ENCODE assay signal across 8 cellular contexts in the genomic region with DNA sequence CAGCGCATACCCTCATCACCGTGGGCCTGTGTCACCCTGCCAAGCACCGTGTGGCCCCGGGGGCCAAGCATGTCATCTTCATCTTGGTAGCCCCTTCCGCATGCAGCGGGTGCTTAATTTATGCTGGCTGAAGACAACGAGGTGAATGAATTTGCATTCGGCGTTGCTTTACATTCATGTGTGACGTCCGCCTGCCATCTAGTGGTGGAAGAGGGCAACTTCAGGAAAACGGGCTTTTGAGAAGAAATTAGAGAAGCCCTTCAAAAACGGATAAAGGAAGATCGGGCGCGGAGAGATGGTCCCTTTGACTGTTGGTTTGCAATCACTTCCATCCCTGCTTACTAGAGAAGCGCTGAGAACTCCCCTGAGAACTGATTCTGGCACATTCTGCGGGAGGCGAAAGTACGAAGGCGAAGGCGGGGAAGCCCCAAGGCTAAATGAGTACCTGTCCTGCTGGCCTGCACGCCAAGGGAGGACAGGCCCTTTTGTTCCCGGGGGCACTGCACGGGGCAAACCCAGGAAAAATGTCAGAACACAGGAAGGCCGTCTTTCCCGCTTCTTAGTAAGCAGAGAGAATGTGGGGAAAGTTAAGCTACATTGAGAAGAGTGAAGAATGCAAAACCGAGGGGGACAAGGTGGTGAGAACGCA.
DNase-seq lines count a peak whose midpoint lies in the region; ATAC-seq and TF ChIP-seq lines count a peak whose summit lies in the region.

No MANE protein-coding gene starts in this region.

- DNase-seq in DMS153 (lab: John Stamatoyannopoulos, UW) (peak; percentile 77), NCI-H1092 treated with DMSO at 0.1 percent for 48 hours (lab: John Stamatoyannopoulos, UW) (peak; percentile 85), left ventricle myocardium superior (peak; percentile 59), renal cortical epithelial cell (ENCODE audit: low read depth) (peak; percentile 52)
- DNase-seq in activated naive CD8-positive, alpha-beta T cell treated with anti-CD3 and anti-CD28 coated beads, Interleukin-2, amount 50 U/mL, for 16 hours (ENCODE audit: low read depth, low spot score) = peak; percentile 46

- ATAC-seq in GM21786 (IDR thresholded peaks at IDR 0.05; ENCODE audit: unreplicated experiment) (peak; percentile 69), SK-N-SH treated with all-trans-retinoic acid at 6 μM for 48 hours (0 out of 3 replicates have a peak, but pooled peaks have one; percentile 17), left ventricle myocardium superior (peak; percentile 25), HG03571 (IDR thresholded peaks at IDR 0.05; ENCODE audit: unreplicated experiment) (no peak)

- intact Hi-C loops in left ventricle myocardium superior (cut with micrococcal nuclease) = loop anchor here (10.0 kb wide), 1 partner anchor 464 kb away; no protein-coding TSS in a partner anchor

TF ChIP-seq in SK-N-SH treated with all-trans-retinoic acid at 6 μM for 48 hours, 23 proteins besides CTCF, POLR2A, EP300 and RAD21:
- TF ChIP-seq, protein P1, sequence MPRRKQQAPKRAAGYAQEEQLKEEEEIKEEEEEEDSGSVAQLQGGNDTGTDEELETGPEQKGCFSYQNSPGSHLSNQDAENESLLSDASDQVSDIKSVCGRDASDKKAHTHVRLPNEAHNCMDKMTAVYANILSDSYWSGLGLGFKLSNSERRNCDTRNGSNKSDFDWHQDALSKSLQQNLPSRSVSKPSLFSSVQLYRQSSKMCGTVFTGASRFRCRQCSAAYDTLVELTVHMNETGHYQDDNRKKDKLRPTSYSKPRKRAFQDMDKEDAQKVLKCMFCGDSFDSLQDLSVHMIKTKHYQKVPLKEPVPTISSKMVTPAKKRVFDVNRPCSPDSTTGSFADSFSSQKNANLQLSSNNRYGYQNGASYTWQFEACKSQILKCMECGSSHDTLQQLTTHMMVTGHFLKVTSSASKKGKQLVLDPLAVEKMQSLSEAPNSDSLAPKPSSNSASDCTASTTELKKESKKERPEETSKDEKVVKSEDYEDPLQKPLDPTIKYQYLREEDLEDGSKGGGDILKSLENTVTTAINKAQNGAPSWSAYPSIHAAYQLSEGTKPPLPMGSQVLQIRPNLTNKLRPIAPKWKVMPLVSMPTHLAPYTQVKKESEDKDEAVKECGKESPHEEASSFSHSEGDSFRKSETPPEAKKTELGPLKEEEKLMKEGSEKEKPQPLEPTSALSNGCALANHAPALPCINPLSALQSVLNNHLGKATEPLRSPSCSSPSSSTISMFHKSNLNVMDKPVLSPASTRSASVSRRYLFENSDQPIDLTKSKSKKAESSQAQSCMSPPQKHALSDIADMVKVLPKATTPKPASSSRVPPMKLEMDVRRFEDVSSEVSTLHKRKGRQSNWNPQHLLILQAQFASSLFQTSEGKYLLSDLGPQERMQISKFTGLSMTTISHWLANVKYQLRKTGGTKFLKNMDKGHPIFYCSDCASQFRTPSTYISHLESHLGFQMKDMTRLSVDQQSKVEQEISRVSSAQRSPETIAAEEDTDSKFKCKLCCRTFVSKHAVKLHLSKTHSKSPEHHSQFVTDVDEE (CRISPR knock-in tag; IDR thresholded peaks at IDR 0.05) = no peak
- TF ChIP-seq BACH2 (CRISPR knock-in tag; IDR thresholded peaks at IDR 0.05; ENCODE audit: borderline replicate concordance) (no peak), ARNTL (CRISPR knock-in tag; IDR thresholded peaks at IDR 0.05; ENCODE audit: borderline replicate concordance, low read depth) (no peak)
